Comparison of ENCODE assay signal across 8 cellular contexts in genomic region chr2:95165030-95165370, GRCh38. TPM values are rescaled to one million over a fixed set of nuclear protein-coding genes. Genes with fewer than 3 reads are reported as not detected.
DNase-seq lines count a peak whose midpoint lies in the region; ATAC-seq lines count a peak whose summit lies in the region.

No MANE protein-coding gene starts in this region.

- H3K36me3 Mint-ChIP-seq in activated naive CD4-positive, alpha-beta T cell treated with anti-CD3 and anti-CD28 coated beads, Interleukin-2, amount 50 U/mL, for 24 hours, result peaks cover 11% of the 10 kb centered on the region

- peak overlapping the region; percentile 100 for H3K4me3 Mint-ChIP-seq in activated naive CD4-positive, alpha-beta T cell treated with anti-CD3 and anti-CD28 coated beads, Interleukin-2, amount 50 U/mL, for 24 hours

- H3K9me3 Mint-ChIP-seq in activated naive CD4-positive, alpha-beta T cell treated with anti-CD3 and anti-CD28 coated beads, Interleukin-2, amount 50 U/mL, for 24 hours, result peaks cover 5% of the 10 kb centered on the region

- H3K27me3 ChIP-seq in layer of hippocampus (ENCODE audit: control insufficient read depth, insufficient read depth, low read length), result no peaks in the 10 kb centered on the region
- H3K27me3 ChIP-seq in thymus (ENCODE audit: control insufficient read depth, insufficient read depth), result no peaks in the 10 kb centered on the region

- no peaks in the 10 kb centered on the region for H3K36me3 ChIP-seq in thymus (ENCODE audit: control insufficient read depth, insufficient read depth)

- H3K27me3 Mint-ChIP-seq in activated naive CD4-positive, alpha-beta T cell treated with anti-CD3 and anti-CD28 coated beads, Interleukin-2, amount 50 U/mL, for 24 hours, result no peaks in the 10 kb centered on the region

- DNase-seq in germinal center (ENCODE audit: low spot score) (no peak), CD1c-positive myeloid dendritic cell (ENCODE audit: extremely low spot score) (no peak)

- no peaks in the 10 kb centered on the region for H3K9me3 ChIP-seq in thymus (ENCODE audit: control insufficient read depth)

- H3K27ac Mint-ChIP-seq in activated naive CD4-positive, alpha-beta T cell treated with anti-CD3 and anti-CD28 coated beads, Interleukin-2, amount 50 U/mL, for 24 hours, result peak overlapping the region; percentile 98

- peak; percentile 1 for ATAC-seq in GM18873 (IDR thresholded peaks at IDR 0.05; ENCODE audit: low FRiP score, unreplicated experiment)
- ATAC-seq in HG02973 (IDR thresholded peaks at IDR 0.05; ENCODE audit: unreplicated experiment), result peak; percentile 1
- ATAC-seq in GM21825 (IDR thresholded peaks at IDR 0.05; ENCODE audit: unreplicated experiment), result no peak

- H3K4me1 ChIP-seq in thymus (ENCODE audit: control insufficient read depth, insufficient read depth, low read length), result peaks cover 7% of the 10 kb centered on the region

- peak overlapping the region; percentile 94 for H3K4me3 ChIP-seq in thymus (ENCODE audit: low read length)

- 2% methylated on average over 9 of the region's 9 CpGs for WGBS in thymus

- H3K27ac ChIP-seq in layer of hippocampus (ENCODE audit: low read depth, low read length), result peak overlapping the region; percentile 96
- peak overlapping the region; percentile 92 for H3K27ac ChIP-seq in thymus (ENCODE audit: low read depth)

- peaks cover 50% of the 10 kb centered on the region for H3K4me1 Mint-ChIP-seq in activated naive CD4-positive, alpha-beta T cell treated with anti-CD3 and anti-CD28 coated beads, Interleukin-2, amount 50 U/mL, for 24 hours

RNA-seq across cellular contexts. Expression of gene ZNF2, which starts 0.6 kb away (rescaled TPM):
- polyA plus RNA-seq in thymus, result 2.5 TPM

RNA-seq across cellular contexts. Expression of gene ZNF514, which starts 5.4 kb away (rescaled TPM):
- 18.6 TPM for polyA plus RNA-seq in thymus

RNA-seq across cellular contexts. Expression of gene ZNF892, which starts 42.3 kb away (rescaled TPM):
- 0.39 TPM for polyA plus RNA-seq in thymus

RNA-seq across cellular contexts. Expression of gene MRPS5, which starts 43.4 kb away (rescaled TPM):
- polyA plus RNA-seq in thymus, result 161 TPM
